ENCODE assay signal across 15 cellular contexts in genomic region chr14:31895206-31895605, GRCh38.
DNase-seq lines count a peak whose midpoint lies in the region; TF ChIP-seq lines count a peak whose summit lies in the region.
"Had no signal": no experiment of that assay in that cellular context is flagged by ENCODE, and none has a peak within 500 bp of the region (broad histone marks: within the 10 kb centered on the region; RNA-seq: fewer than 3 reads in every experiment).

No MANE protein-coding gene starts in this region.

- H3K9me3 ChIP-seq in neuronal stem cell (replicated peaks in 1 of 2; ENCODE audit: control insufficient read depth in 2 of 2, insufficient read depth in 1 of 2, low read depth in 1 of 2, low read length in 2 of 2), result no peaks in the 10 kb centered on the region
- H3K9me3 ChIP-seq: esophagus squamous epithelium, HAP-1 had no signal

- WGBS in neuronal stem cell (ENCODE audit: extremely low coverage in 2 of 2, insufficient read length in 2 of 2, insufficient replicate concordance in 1 of 2), 2 donors, result no CpG with 5 or more reads among the region's 2 CpGs

- H2BK120ac ChIP-seq in neuronal stem cell (ENCODE audit: low read depth, low read length), result no peak overlapping the region

- H2AK5ac ChIP-seq in neuronal stem cell (ENCODE audit: low read depth, low read length), result no peak overlapping the region

- H4K91ac ChIP-seq in neuronal stem cell (ENCODE audit: low read depth, low read length, poor library complexity), result no peak overlapping the region

- H4K8ac ChIP-seq in neuronal stem cell (ENCODE audit: low read depth, low read length), result no peak overlapping the region

- H3K18ac ChIP-seq in neuronal stem cell (ENCODE audit: low read length), result no peak overlapping the region

- H3K4me3 ChIP-seq in fibroblast of mammary gland (ENCODE audit: control insufficient read depth, low read depth, low read length) (no peak overlapping the region), neuronal stem cell (ENCODE audit: low read length in 2 of 2) (no peak overlapping the region)
- H3K4me3 ChIP-seq: esophagus squamous epithelium, HAP-1 had no signal

- no peaks in the 10 kb centered on the region for H3K79me1 ChIP-seq in neuronal stem cell (ENCODE audit: low read depth, low read length)

- H3K4me2 ChIP-seq in neuronal stem cell (ENCODE audit: insufficient read depth, low read length, poor library complexity, severe bottlenecking), result no peak overlapping the region

- POLR2A ChIA-PET in HEK293T (lab: Yijun Ruan, JAX), result no interaction called here

- no peak overlapping the region for H3K9ac ChIP-seq in neuronal stem cell (ENCODE audit: low read depth, low read length, poor library complexity)

- H3K4me1 ChIP-seq in neuronal stem cell (ENCODE audit: control insufficient read depth in 2 of 2, insufficient read depth in 1 of 2, low read depth in 1 of 2, low read length in 2 of 2), result peaks cover 33 to 39% of the 10 kb centered on the region in 2 donors
- H3K4me1 ChIP-seq: esophagus squamous epithelium had no signal

- CTCF ChIA-PET in HEK293T (lab: Yijun Ruan, JAX), result interaction anchor here (1.3 kb wide), 1 partner anchor 385 kb away, joined by 4 read pairs; no protein-coding TSS in a partner anchor

- no peak overlapping the region for H2BK15ac ChIP-seq in neuronal stem cell (ENCODE audit: low read length)

- H3K27me3 ChIP-seq in neuronal stem cell (ENCODE audit: control insufficient read depth in 3 of 3, insufficient read depth in 3 of 3, low read depth in 1 of 3, low read length in 3 of 3), result no peaks in the 10 kb centered on the region
- H3K27me3 ChIP-seq: esophagus squamous epithelium had no signal

- peak overlapping the region; percentile 87 for H2AFZ ChIP-seq in neuronal stem cell (ENCODE audit: low read length)

- no peak overlapping the region for H2BK12ac ChIP-seq in neuronal stem cell (ENCODE audit: low read length)

- no peak for TF ChIP-seq CTCF in fibroblast of mammary gland (conservative IDR thresholded peaks at IDR 0.05; ENCODE audit: control insufficient read depth, insufficient read depth, low read depth, low read length)

- H3K14ac ChIP-seq in neuronal stem cell (ENCODE audit: low read length), result no peak overlapping the region

- no peak overlapping the region for H2BK5ac ChIP-seq in neuronal stem cell (ENCODE audit: low read length)

- no peaks in the 10 kb centered on the region for H3K36me3 ChIP-seq in neuronal stem cell (replicated peaks in 1 of 2; ENCODE audit: control insufficient read depth in 2 of 2, insufficient read depth in 2 of 2, low read length in 2 of 2)
- H3K36me3 ChIP-seq: esophagus squamous epithelium, HAP-1 had no signal

- H3K23ac ChIP-seq in neuronal stem cell (ENCODE audit: low read depth, low read length, poor library complexity), result no peak overlapping the region

- H3K27ac ChIP-seq in neuronal stem cell (replicated peaks; ENCODE audit: low read length), result no peak overlapping the region
- H3K27ac ChIP-seq: C4-2B, esophagus squamous epithelium had no signal

- DNase-seq in GM03348 (ENCODE audit: low spot score) (peak; percentile 46), SW480 (ENCODE audit: low spot score) (peak; percentile 17), fibroblast of mammary gland (ENCODE audit: low read depth) (peak; percentile 85), neuronal stem cell (ENCODE audit: low spot score) (no peak), NCI-H2196 treated with DMSO at 0.1 percent for 48 hours (lab: John Stamatoyannopoulos, UW; ENCODE audit: unreplicated experiment) (no peak), HK-2 (ENCODE audit: unreplicated experiment) (no peak), HEK293T (ENCODE audit: extremely low spot score) (no peak), DMS153 (lab: John Stamatoyannopoulos, UW) (no peak)
- DNase-seq: activated gamma-delta T cell treated with Interleukin-2 at 50 U/mL for 16 hours; esophagus squamous epithelium; NCI-H1105; NCI-H510A treated with DMSO at 0.1 percent for 48 hours; stimulated activated naive CD4-positive, alpha-beta T cell had no signal

- H3K4ac ChIP-seq in neuronal stem cell (ENCODE audit: low read length), result no peak overlapping the region

TF ChIP-seq in HEK293T, 16 proteins besides CTCF, POLR2A, EP300 and RAD21:
- TF ChIP-seq LEF1 (IDR thresholded peaks at IDR 0.05; ENCODE audit: borderline replicate concordance) (no peak), FOXM1 (IDR thresholded peaks at IDR 0.05; ENCODE audit: borderline replicate concordance) (no peak), PKNOX1 (IDR thresholded peaks at IDR 0.05) (no peak), L3MBTL2 (conservative IDR thresholded peaks at IDR 0.05) (no peak), FOXA1 (IDR thresholded peaks at IDR 0.05) (no peak), CTBP1 (IDR thresholded peaks at IDR 0.05; ENCODE audit: borderline replicate concordance) (no peak), ELF4 (IDR thresholded peaks at IDR 0.05) (no peak), HDGF (IDR thresholded peaks at IDR 0.05; ENCODE audit: borderline replicate concordance) (no peak), TARDBP (IDR thresholded peaks at IDR 0.05) (no peak), SUZ12 (IDR thresholded peaks at IDR 0.05) (no peak), FOXK2 (IDR thresholded peaks at IDR 0.05) (no peak), SP1 (IDR thresholded peaks at IDR 0.05) (no peak), ARNT (IDR thresholded peaks at IDR 0.05) (no peak), ZNF384 (IDR thresholded peaks at IDR 0.05) (no peak), NFRKB (IDR thresholded peaks at IDR 0.05) (no peak), BHLHE40 (IDR thresholded peaks at IDR 0.05; ENCODE audit: borderline replicate concordance) (no peak)

Comparison
In these comparisons a context has a peak if more than half of its experiments do, and no peak if none do; other contexts are left out.
1. DNase-seq: peak in GM03348 (single experiment), SW480 (single experiment) and fibroblast of mammary gland (single experiment); none in neuronal stem cell (single experiment), NCI-H2196 treated with DMSO at 0.1 percent for 48 hours (single experiment), HK-2 (single experiment), HEK293T (single experiment) and DMS153 (single experiment).